In genomic region chr17:79950306-79950705, GRCh38 we compare ENCODE assay signal across 15 cellular contexts.
DNase-seq lines count a peak whose midpoint lies in the region; ATAC-seq lines count a peak whose summit lies in the region.
"Had no signal": no experiment of that assay in that cellular context is flagged by ENCODE, and none has a peak within 500 bp of the region (broad histone marks: within the 10 kb centered on the region; RNA-seq: fewer than 3 reads in every experiment).

No MANE protein-coding gene starts in this region.

- peak overlapping the region; percentile 64 for H2AK5ac ChIP-seq in neuronal stem cell (ENCODE audit: low read depth, low read length)

- peak overlapping the region in 10 of 11 experiments; percentile 42 to 99 (median 94); a peak in 19 of 22 replicates for H3K4me2 ChIP-seq in BLaER1 treated with 17β-estradiol and CSF1 and Interleukin-3, amounts not matched to agents 10 nM and 100 nM
- peak overlapping the region; percentile 87 for H3K4me2 ChIP-seq in neuronal stem cell (ENCODE audit: insufficient read depth, low read length, poor library complexity, severe bottlenecking)

- no peak for DNase-seq in NT2/D1 (ENCODE audit: low read depth, low spot score)
- no peak for DNase-seq in iPS DF 6.9 (ENCODE audit: low read depth, low spot score)
- peak; percentile 59 for DNase-seq in neuronal stem cell (ENCODE audit: low spot score)
- DNase-seq in NOMO-1 treated with dmso at 0.1 percent for 144 hours (lab: John Stamatoyannopoulos, UW; ENCODE audit: unreplicated experiment), result no peak
- DNase-seq in A172 (ENCODE audit: low spot score), result no peak
- DNase-seq: esophagus squamous epithelium; immature natural killer cell; NCI-H146; NCI-H82; stimulated activated CD4-positive, alpha-beta T cell treated with anti-CD3 and anti-CD28 coated beads, Interleukin-15, amount 100 ng/mL, for 24 hours; stimulated activated CD8-positive, alpha-beta memory T cell treated with anti-CD3 and anti-CD28 coated beads, Interleukin-4, amount 100 ng/mL, for 48 hours had no signal

- H3K23ac ChIP-seq in neuronal stem cell (ENCODE audit: low read depth, low read length, poor library complexity), result peak overlapping the region; percentile 18

- H2BK120ac ChIP-seq in neuronal stem cell (ENCODE audit: low read depth, low read length), result peak overlapping the region; percentile 87

- H3K79me1 ChIP-seq in neuronal stem cell (ENCODE audit: low read depth, low read length), result peaks cover 2% of the 10 kb centered on the region

- peaks cover 7 to 72% (median 43%) of the 10 kb centered on the region in 11 experiments; a peak in 19 of 22 replicates for H4K20me1 ChIP-seq in BLaER1 treated with 17β-estradiol and CSF1 and Interleukin-3, amounts not matched to agents 10 nM and 100 nM

- H4K8ac ChIP-seq in neuronal stem cell (ENCODE audit: low read depth, low read length), result no peak overlapping the region

- H4K91ac ChIP-seq in neuronal stem cell (ENCODE audit: low read depth, low read length, poor library complexity), result no peak overlapping the region

- H3K9me3 ChIP-seq in BLaER1 treated with 17β-estradiol and CSF1 and Interleukin-3, amounts not matched to agents 10 nM and 100 nM (replicated peaks in 1 of 11), result no peaks in the 10 kb centered on the region
- H3K9me3 ChIP-seq in NT2/D1 (ENCODE audit: insufficient read depth, low read length) (no peaks in the 10 kb centered on the region), iPS DF 6.9 (ENCODE audit: control insufficient read depth, insufficient read depth, low read length) (no peaks in the 10 kb centered on the region), neuronal stem cell (replicated peaks in 1 of 2; ENCODE audit: control insufficient read depth in 2 of 2, insufficient read depth in 1 of 2, low read depth in 1 of 2, low read length in 2 of 2) (no peaks in the 10 kb centered on the region)
- H3K9me3 ChIP-seq: esophagus squamous epithelium had no signal

- H3K18ac ChIP-seq in neuronal stem cell (ENCODE audit: low read length), result peak overlapping the region; percentile 96

- ATAC-seq in HG03175 (IDR thresholded peaks at IDR 0.05; ENCODE audit: unreplicated experiment) (no peak), HG03108 (IDR thresholded peaks at IDR 0.05; ENCODE audit: unreplicated experiment) (no peak)
- ATAC-seq: activated CD4-positive, CD25-positive, alpha-beta regulatory T cell treated with anti-CD3 and anti-CD28 coated beads, Interleukin-2, amount 50 U/mL, for 24 hours had no signal

- H2BK15ac ChIP-seq in neuronal stem cell (ENCODE audit: low read length), result peak overlapping the region; percentile 34

- no peak overlapping the region; a peak in 2 of 20 replicates for H3K4me3 ChIP-seq in BLaER1 treated with 17β-estradiol and CSF1 and Interleukin-3, amounts not matched to agents 10 nM and 100 nM
- peak overlapping the region; percentile 41 for H3K4me3 ChIP-seq in NT2/D1 (ENCODE audit: insufficient read length, low read depth)
- peak overlapping the region; percentile 3; the same call in 1 of the 2 replicates for H3K4me3 ChIP-seq in iPS DF 6.9 (ENCODE audit: low read length)
- peak overlapping the region in 1 of 2 donors; percentile 31 for H3K4me3 ChIP-seq in neuronal stem cell (ENCODE audit: low read length in 2 of 2)
- H3K4me3 ChIP-seq: esophagus squamous epithelium had no signal

- H2AFZ ChIP-seq in neuronal stem cell (ENCODE audit: low read length), result peak overlapping the region; percentile 65

- H2BK12ac ChIP-seq in neuronal stem cell (ENCODE audit: low read length), result peak overlapping the region; percentile 96

- no CpG with 5 or more reads among the region's 31 CpGs for WGBS in iPS DF 6.9 (ENCODE audit: insufficient coverage, insufficient read length)
- no CpG with 5 or more reads among the region's 31 CpGs for WGBS in neuronal stem cell (ENCODE audit: extremely low coverage in 2 of 2, insufficient read length in 2 of 2, insufficient replicate concordance in 1 of 2), 2 donors

- no peak overlapping the region for H3K27ac ChIP-seq in BLaER1 treated with 17β-estradiol and CSF1 and Interleukin-3, amounts not matched to agents 10 nM and 100 nM
- H3K27ac ChIP-seq in iPS DF 6.9 (ENCODE audit: low read length) (no peak overlapping the region), neuronal stem cell (replicated peaks; ENCODE audit: low read length) (peak overlapping the region; percentile 86)

- H3K4ac ChIP-seq in neuronal stem cell (ENCODE audit: low read length), result peak overlapping the region; percentile 60

- no peak overlapping the region for H3K14ac ChIP-seq in neuronal stem cell (ENCODE audit: low read length)

- H3K9ac ChIP-seq in BLaER1 treated with 17β-estradiol and CSF1 and Interleukin-3, amounts not matched to agents 10 nM and 100 nM, result peak overlapping the region in 3 of 11 experiments; percentile 10 to 62 (median 36); a peak in 4 of 22 replicates
- peak overlapping the region; percentile 85 for H3K9ac ChIP-seq in NT2/D1 (ENCODE audit: insufficient read length, low read depth)
- H3K9ac ChIP-seq in neuronal stem cell (ENCODE audit: low read depth, low read length, poor library complexity), result peak overlapping the region; percentile 79

- no peak overlapping the region for H2BK5ac ChIP-seq in neuronal stem cell (ENCODE audit: low read length)

- peaks cover 0 to 15% (median 0%) of the 10 kb centered on the region in 11 experiments; a peak in 5 of 22 replicates for H3K36me3 ChIP-seq in BLaER1 treated with 17β-estradiol and CSF1 and Interleukin-3, amounts not matched to agents 10 nM and 100 nM
- H3K36me3 ChIP-seq in NT2/D1 (ENCODE audit: insufficient read depth, insufficient read length, low read length), result peaks cover 35% of the 10 kb centered on the region
- H3K36me3 ChIP-seq in iPS DF 6.9 (ENCODE audit: control insufficient read depth, insufficient read depth, low read length), result peaks cover 15% of the 10 kb centered on the region
- peaks cover 14 to 42% of the 10 kb centered on the region in 2 donors for H3K36me3 ChIP-seq in neuronal stem cell (replicated peaks in 1 of 2; ENCODE audit: control insufficient read depth in 2 of 2, insufficient read depth in 2 of 2, low read length in 2 of 2)

- H3K27me3 ChIP-seq in BLaER1 treated with 17β-estradiol and CSF1 and Interleukin-3, amounts not matched to agents 10 nM and 100 nM, result peaks cover 14 to 48% (median 25%) of the 10 kb centered on the region in 11 experiments; a peak in 21 of 22 replicates
- H3K27me3 ChIP-seq in NT2/D1 (ENCODE audit: insufficient read depth, insufficient read length) (no peaks in the 10 kb centered on the region), iPS DF 6.9 (ENCODE audit: control insufficient read depth, insufficient read depth, low read length) (no peaks in the 10 kb centered on the region), neuronal stem cell (ENCODE audit: control insufficient read depth in 3 of 3, insufficient read depth in 3 of 3, low read depth in 1 of 3, low read length in 3 of 3) (no peaks in the 10 kb centered on the region)
- H3K27me3 ChIP-seq: esophagus squamous epithelium had no signal

- peaks cover 28 to 94% (median 79%) of the 10 kb centered on the region in 10 experiments for H3K4me1 ChIP-seq in BLaER1 treated with 17β-estradiol and CSF1 and Interleukin-3, amounts not matched to agents 10 nM and 100 nM
- H3K4me1 ChIP-seq in NT2/D1 (ENCODE audit: insufficient read depth, insufficient read length), result peaks cover 53% of the 10 kb centered on the region
- H3K4me1 ChIP-seq in iPS DF 6.9 (ENCODE audit: control insufficient read depth, insufficient read depth, low read length), result peaks cover 28% of the 10 kb centered on the region
- H3K4me1 ChIP-seq in neuronal stem cell (ENCODE audit: control insufficient read depth in 2 of 2, insufficient read depth in 1 of 2, low read depth in 1 of 2, low read length in 2 of 2), result peaks cover 38 to 40% of the 10 kb centered on the region in 2 donors

Comparison
In these comparisons a context has a peak if more than half of its experiments do, and no peak if none do; other contexts are left out.
1. H3K4me3 ChIP-seq: peak in NT2/D1 (single experiment) and iPS DF 6.9 (single experiment); none in BLaER1 treated with 17β-estradiol and CSF1 and Interleukin-3, amounts not matched to agents 10 nM and 100 nM (0 of 10).